In the genomic region with DNA sequence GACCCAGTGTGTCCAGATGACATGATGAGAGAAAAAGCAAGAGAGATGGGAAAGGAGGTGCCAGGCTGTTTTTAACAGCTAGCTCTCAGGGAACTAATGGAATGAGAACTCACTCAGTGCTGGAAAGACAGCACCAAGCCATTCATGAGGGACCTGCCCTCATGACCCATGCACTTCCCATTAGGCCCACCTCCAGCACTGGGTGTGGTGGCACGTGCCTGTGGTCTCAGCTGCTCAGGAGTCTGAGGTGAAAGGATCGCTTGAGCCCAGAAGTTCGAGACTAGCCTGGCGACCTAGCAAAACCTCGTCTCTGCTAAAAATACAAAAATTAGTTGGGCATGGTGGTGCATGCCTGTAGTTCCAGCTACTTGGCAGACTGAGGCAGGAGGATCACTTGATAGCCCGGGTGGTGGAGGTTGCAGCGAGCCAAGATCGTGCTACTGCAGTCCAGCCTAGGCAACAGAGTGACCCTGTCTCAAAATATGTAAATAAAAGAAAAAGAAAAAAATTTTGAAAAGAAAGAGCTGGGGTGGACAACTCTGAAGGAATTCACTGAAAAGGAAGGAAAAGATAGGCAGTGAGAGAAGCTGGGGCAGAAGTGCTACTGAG, we compare ENCODE assay signal across 1 cellular context.
TF ChIP-seq lines count a peak whose summit lies in the region.

No MANE protein-coding gene starts in this region.

TF ChIP-seq in IMR-90, 13 proteins besides CTCF, POLR2A, EP300 and RAD21:
- no peak for TF ChIP-seq MAFK (IDR thresholded peaks at IDR 0.05; ENCODE audit: low read depth, low read length)
- TF ChIP-seq BHLHE40 (IDR thresholded peaks at IDR 0.05; ENCODE audit: low read depth, low read length), result peak; percentile 41; the same call in 1 of the 2 replicates
TF ChIP-seq in IMR-90: peak in this region for 1.
